ENCODE assay signal across 16 cellular contexts in the genomic region with DNA sequence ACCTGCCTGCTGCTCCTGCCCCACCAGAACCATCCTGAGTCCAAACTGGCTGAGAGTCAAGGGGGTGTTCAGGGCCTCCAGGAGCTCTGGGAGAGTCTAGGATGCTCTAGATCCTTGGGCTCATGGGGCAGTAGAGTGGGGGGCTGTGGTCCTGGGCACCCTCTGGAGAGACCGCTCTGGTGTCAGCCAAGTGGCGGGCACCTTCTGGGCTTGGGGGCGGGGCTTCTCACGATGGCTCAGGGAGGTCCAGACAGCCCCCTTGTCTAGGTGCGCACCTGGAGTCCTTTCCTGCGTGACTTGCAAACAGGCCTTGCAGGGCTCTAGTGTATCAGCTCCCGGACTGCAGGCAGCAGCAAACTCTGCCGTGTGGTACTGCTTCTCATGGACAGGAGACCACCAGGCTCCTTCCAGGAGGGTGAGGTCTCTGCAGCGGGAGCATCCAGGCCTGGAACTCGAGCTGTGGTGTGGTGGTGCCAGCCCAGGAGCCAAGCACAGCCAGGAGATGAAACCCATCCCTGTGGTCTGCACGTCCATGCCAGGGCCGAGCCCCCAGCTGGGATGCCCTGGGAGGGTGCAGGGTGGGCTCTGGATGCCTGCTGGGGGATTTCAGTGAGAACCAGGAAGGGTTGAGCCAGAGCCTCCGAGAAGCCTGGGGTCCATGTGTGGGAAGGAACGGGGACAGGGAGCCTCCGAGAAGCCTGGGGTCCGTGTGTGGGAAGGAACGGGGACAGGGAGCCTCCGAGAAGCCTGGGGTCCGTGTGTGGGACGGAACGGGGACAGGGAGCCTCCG.
"Had no signal": no experiment of that assay in that cellular context is flagged by ENCODE, and none has a peak within 500 bp of the region (broad histone marks: within the 10 kb centered on the region; RNA-seq: fewer than 3 reads in every experiment).

No MANE protein-coding gene starts in this region.

- H3K27ac ChIP-seq: foreskin keratinocyte, pancreas had no signal

- H3K4me3 ChIP-seq: heart left ventricle, pancreas, skin epidermis had no signal

- H3K9me3 ChIP-seq: pancreas had no signal

- H3K36me3 ChIP-seq: heart left ventricle, pancreas had no signal

- H3K9me3 Mint-ChIP-seq: activated CD4-positive, alpha-beta memory T cell treated with anti-CD3 and anti-CD28 coated beads for 36 hours; activated naive CD8-positive, alpha-beta T cell treated with anti-CD3 and anti-CD28 coated beads, Interleukin-2, amount 10 ng/mL, durations not matched to agents 7 days and 5 days; activated T-cell treated with anti-CD3 and anti-CD28 coated beads, Interleukin-2, amount 50 U/mL, for 4 hours; stimulated activated memory B cell treated with anti-CD40 and anti-IgM and Interleukin-4, amounts not matched to agents 10 μg/mL and 1 μg/mL and 100 μg/mL, for 72 hours had no signal

- FAIRE-seq: bronchial epithelial cell, pancreas had no signal

- DNase-seq: activated CD4-positive, alpha-beta T cell treated with anti-CD3 and anti-CD28 coated beads for 1 hour; activated effector memory CD4-positive, alpha-beta T cell treated with anti-CD3 and anti-CD28 coated beads, Interleukin-2, amount 50 U/mL, for 16 hours; activated naive CD8-positive, alpha-beta T cell treated with anti-CD3 and anti-CD28 coated beads, Interleukin-2, amount 10 ng/mL, durations not matched to agents 7 days and 5 days; activated T-cell treated with anti-CD3 and anti-CD28 coated beads, Interleukin-2, amount 50 U/mL, for 4 hours; anterior cingulate cortex; foreskin keratinocyte; heart left ventricle; mesendoderm; nephron progenitor cell; retina; trophoblast cell had no signal

- H3K4me1 ChIP-seq: foreskin keratinocyte had no signal

- H3K27ac Mint-ChIP-seq: activated CD4-positive, alpha-beta memory T cell treated with anti-CD3 and anti-CD28 coated beads for 36 hours; activated naive CD8-positive, alpha-beta T cell treated with anti-CD3 and anti-CD28 coated beads, Interleukin-2, amount 10 ng/mL, durations not matched to agents 7 days and 5 days; stimulated activated memory B cell treated with anti-CD40 and anti-IgM and Interleukin-4, amounts not matched to agents 10 μg/mL and 1 μg/mL and 100 μg/mL, for 72 hours had no signal

- H3K27me3 Mint-ChIP-seq: activated CD4-positive, alpha-beta memory T cell treated with anti-CD3 and anti-CD28 coated beads for 36 hours; activated naive CD8-positive, alpha-beta T cell treated with anti-CD3 and anti-CD28 coated beads, Interleukin-2, amount 10 ng/mL, durations not matched to agents 7 days and 5 days; stimulated activated memory B cell treated with anti-CD40 and anti-IgM and Interleukin-4, amounts not matched to agents 10 μg/mL and 1 μg/mL and 100 μg/mL, for 72 hours had no signal

- H3K36me3 Mint-ChIP-seq: activated CD4-positive, alpha-beta memory T cell treated with anti-CD3 and anti-CD28 coated beads for 36 hours; activated naive CD8-positive, alpha-beta T cell treated with anti-CD3 and anti-CD28 coated beads, Interleukin-2, amount 10 ng/mL, durations not matched to agents 7 days and 5 days; stimulated activated memory B cell treated with anti-CD40 and anti-IgM and Interleukin-4, amounts not matched to agents 10 μg/mL and 1 μg/mL and 100 μg/mL, for 72 hours had no signal

- H3K4me3 Mint-ChIP-seq: activated CD4-positive, alpha-beta memory T cell treated with anti-CD3 and anti-CD28 coated beads for 36 hours; activated naive CD8-positive, alpha-beta T cell treated with anti-CD3 and anti-CD28 coated beads, Interleukin-2, amount 10 ng/mL, durations not matched to agents 7 days and 5 days; activated T-cell treated with anti-CD3 and anti-CD28 coated beads, Interleukin-2, amount 50 U/mL, for 4 hours; nephron progenitor cell; stimulated activated memory B cell treated with anti-CD40 and anti-IgM and Interleukin-4, amounts not matched to agents 10 μg/mL and 1 μg/mL and 100 μg/mL, for 72 hours had no signal

- H3K27me3 ChIP-seq: foreskin keratinocyte, heart left ventricle, pancreas had no signal

- ATAC-seq: activated T-cell treated with anti-CD3 and anti-CD28 coated beads, Interleukin-2, amount 50 U/mL, for 4 hours; foreskin keratinocyte; pancreas; stimulated activated memory B cell treated with anti-CD40 and anti-IgM and Interleukin-4, amounts not matched to agents 10 μg/mL and 1 μg/mL and 100 μg/mL, for 72 hours had no signal
